Comparison of ENCODE assay signal across 21 cellular contexts in genomic region chr2:238069021-238069709, GRCh38. TPM values are rescaled to one million over a fixed set of nuclear protein-coding genes. Genes with fewer than 3 reads are reported as not detected.
DNase-seq lines count a peak whose midpoint lies in the region; ATAC-seq and TF ChIP-seq lines count a peak whose summit lies in the region.
"Had no signal": no experiment of that assay in that cellular context is flagged by ENCODE, and none has a peak within 500 bp of the region (broad histone marks: within the 10 kb centered on the region; RNA-seq: fewer than 3 reads in every experiment).

No MANE protein-coding gene starts in this region.

- no peak overlapping the region for H3K4me3 ChIP-seq in CD4-positive, CD25-positive, alpha-beta regulatory T cell (ENCODE audit: low read depth, low read length)
- H3K4me3 ChIP-seq in CD8-positive, alpha-beta memory T cell (ENCODE audit: low read length) = no peak overlapping the region

- peaks cover 58% of the 10 kb centered on the region for H3K36me3 Mint-ChIP-seq in CD4-positive, CD25-positive, alpha-beta regulatory T cell
- peaks cover 14 to 60% (median 21%) of the 10 kb centered on the region in 3 donors for H3K36me3 Mint-ChIP-seq in CD8-positive, alpha-beta memory T cell
- peaks cover 58% of the 10 kb centered on the region for H3K36me3 Mint-ChIP-seq in activated T-cell treated with anti-CD3 and anti-CD28 coated beads, Interleukin-2, amount 50 U/mL, for 4 hours (ENCODE audit: insufficient read depth)
- peaks cover 23% of the 10 kb centered on the region for H3K36me3 Mint-ChIP-seq in effector memory CD8-positive, alpha-beta T cell (ENCODE audit: insufficient read depth)

- CTCF ChIA-PET in CD8-positive, alpha-beta memory T cell (lab: Charles Lee) = no interaction called here

- POLR2A ChIA-PET in CD8-positive, alpha-beta memory T cell (lab: Charles Lee) = interaction anchor here (1.0 kb wide), 1 partner anchor 8 kb away, joined by 4 read pairs; the partner anchor contains the start of gene SCLY

- peaks cover 38% of the 10 kb centered on the region for H3K36me3 ChIP-seq in CD4-positive, CD25-positive, alpha-beta regulatory T cell (ENCODE audit: control insufficient read depth, insufficient read depth, low read length)
- peaks cover 6% of the 10 kb centered on the region for H3K36me3 ChIP-seq in CD8-positive, alpha-beta memory T cell (ENCODE audit: insufficient read depth, low read length)

- H3K4me1 Mint-ChIP-seq in CD4-positive, CD25-positive, alpha-beta regulatory T cell = peaks cover 26 to 49% (median 38%) of the 10 kb centered on the region in 4 donors
- peaks cover 35 to 70% (median 62%) of the 10 kb centered on the region in 3 donors for H3K4me1 Mint-ChIP-seq in CD8-positive, alpha-beta memory T cell
- peaks cover 53% of the 10 kb centered on the region for H3K4me1 Mint-ChIP-seq in activated T-cell treated with anti-CD3 and anti-CD28 coated beads, Interleukin-2, amount 50 U/mL, for 4 hours (ENCODE audit: low read depth)
- H3K4me1 Mint-ChIP-seq in effector memory CD8-positive, alpha-beta T cell (ENCODE audit: low read depth in 2 of 2) = peaks cover 22 to 27% of the 10 kb centered on the region in 2 donors

- no peaks in the 10 kb centered on the region for H3K9me3 ChIP-seq in CD4-positive, CD25-positive, alpha-beta regulatory T cell (ENCODE audit: control insufficient read depth in 2 of 2, low read length in 2 of 2)
- H3K9me3 ChIP-seq in CD8-positive, alpha-beta memory T cell (ENCODE audit: low read length) = no peaks in the 10 kb centered on the region

- peak overlapping the region; percentile 64 for H3K27ac ChIP-seq in CD4-positive, CD25-positive, alpha-beta regulatory T cell (ENCODE audit: insufficient read depth, low read length, poor library complexity, severe bottlenecking)
- H3K27ac ChIP-seq in CD8-positive, alpha-beta memory T cell (ENCODE audit: low read depth, low read length) = no peak overlapping the region

- H3K4me3 Mint-ChIP-seq in CD4-positive, CD25-positive, alpha-beta regulatory T cell = peak overlapping the region; percentile 42 to 74 (median 58)
- H3K4me3 Mint-ChIP-seq in CD8-positive, alpha-beta memory T cell = peak overlapping the region; percentile 33 to 76 (median 71)
- H3K4me3 Mint-ChIP-seq in activated T-cell treated with anti-CD3 and anti-CD28 coated beads, Interleukin-2, amount 50 U/mL, for 4 hours = peak overlapping the region; percentile 19
- peak overlapping the region; percentile 41 to 57 for H3K4me3 Mint-ChIP-seq in effector memory CD8-positive, alpha-beta T cell
- H3K4me3 Mint-ChIP-seq: memory B cell, natural killer cell had no signal

- H3K27me3 ChIP-seq in CD4-positive, CD25-positive, alpha-beta regulatory T cell (ENCODE audit: control insufficient read depth, insufficient read depth, low read length) = no peaks in the 10 kb centered on the region
- no peaks in the 10 kb centered on the region for H3K27me3 ChIP-seq in CD8-positive, alpha-beta memory T cell (ENCODE audit: insufficient read depth, low read length, poor library complexity, severe bottlenecking)

- H3K27ac Mint-ChIP-seq in CD4-positive, CD25-positive, alpha-beta regulatory T cell = peak overlapping the region; percentile 76 to 86 (median 85)
- H3K27ac Mint-ChIP-seq in CD8-positive, alpha-beta memory T cell = peak overlapping the region; percentile 68 to 92 (median 85)
- H3K27ac Mint-ChIP-seq in effector memory CD8-positive, alpha-beta T cell = peak overlapping the region; percentile 59 to 91
- H3K27ac Mint-ChIP-seq: memory B cell, progenitor cell of endocrine pancreas had no signal

- H3K27me3 Mint-ChIP-seq in CD4-positive, CD25-positive, alpha-beta regulatory T cell = no peaks in the 10 kb centered on the region
- no peaks in the 10 kb centered on the region for H3K27me3 Mint-ChIP-seq in CD8-positive, alpha-beta memory T cell
- H3K27me3 Mint-ChIP-seq in activated T-cell treated with anti-CD3 and anti-CD28 coated beads, Interleukin-2, amount 50 U/mL, for 4 hours (ENCODE audit: low read depth) = no peaks in the 10 kb centered on the region
- H3K27me3 Mint-ChIP-seq in effector memory CD8-positive, alpha-beta T cell = no peaks in the 10 kb centered on the region
- H3K27me3 Mint-ChIP-seq: memory B cell, progenitor cell of endocrine pancreas had no signal

- H3K9me3 Mint-ChIP-seq in CD4-positive, CD25-positive, alpha-beta regulatory T cell = peaks cover 0 to 14% (median 3%) of the 10 kb centered on the region in 7 donors
- H3K9me3 Mint-ChIP-seq in CD8-positive, alpha-beta memory T cell = no peaks in the 10 kb centered on the region
- H3K9me3 Mint-ChIP-seq in activated T-cell treated with anti-CD3 and anti-CD28 coated beads, Interleukin-2, amount 50 U/mL, for 4 hours = peaks cover 7% of the 10 kb centered on the region
- H3K9me3 Mint-ChIP-seq in effector memory CD8-positive, alpha-beta T cell = no peaks in the 10 kb centered on the region
- H3K9me3 Mint-ChIP-seq: memory B cell, natural killer cell had no signal

- DNase-seq in CD4-positive, CD25-positive, alpha-beta regulatory T cell = no peak
- peak in 2 of 5 donors; percentile 26 to 33 for DNase-seq in CD8-positive, alpha-beta memory T cell
- DNase-seq in activated T-cell treated with anti-CD3 and anti-CD28 coated beads, Interleukin-2, amount 50 U/mL, for 4 hours = no peak
- DNase-seq in effector memory CD8-positive, alpha-beta T cell = no peak
- no peak for DNase-seq in activated CD4-positive, CD25-positive, alpha-beta regulatory T cell treated with anti-CD3 and anti-CD28 coated beads, Interleukin-2, amount 50 U/mL, for 72 hours
- DNase-seq in cerebellar cortex (ENCODE audit: low spot score) = no peak
- DNase-seq: activated CD4-positive, CD25-positive, alpha-beta regulatory T cell; Calu3; cortex of kidney; Karpas-422; natural killer cell; NCI-H1105 treated with DMSO at 0.1 percent for 48 hours; OCI-M1; SHP77 treated with DMSO at 0.1 percent for 48 hours; small intestine; stimulated activated CD8-positive, alpha-beta memory T cell treated with anti-CD3 and anti-CD28 coated beads, Interleukin-4, amount 100 ng/mL, for 48 hours had no signal

- peaks cover 25% of the 10 kb centered on the region for H3K4me1 ChIP-seq in CD4-positive, CD25-positive, alpha-beta regulatory T cell (ENCODE audit: control insufficient read depth, insufficient read depth, low read length, poor library complexity, severe bottlenecking)
- H3K4me1 ChIP-seq in CD8-positive, alpha-beta memory T cell (ENCODE audit: insufficient read depth, low read length) = peaks cover 33% of the 10 kb centered on the region

- ATAC-seq in CD4-positive, CD25-positive, alpha-beta regulatory T cell (ENCODE audit: low read depth in 2 of 2) = peak in 1 of 2 donors; percentile 37
- no peak for ATAC-seq in activated T-cell treated with anti-CD3 and anti-CD28 coated beads, Interleukin-2, amount 50 U/mL, for 4 hours
- ATAC-seq in effector memory CD8-positive, alpha-beta T cell (replicated peaks) = peak; percentile 70
- ATAC-seq in SK-N-SH treated with all-trans-retinoic acid at 6 μM for 48 hours (no peak), HG02973 (IDR thresholded peaks at IDR 0.05; ENCODE audit: unreplicated experiment) (no peak)

TF ChIP-seq in SK-N-SH treated with all-trans-retinoic acid at 6 μM for 48 hours, 23 proteins besides CTCF, POLR2A, EP300 and RAD21 (continues in another document):
- no peak for TF ChIP-seq TSHZ2 (CRISPR knock-in tag; IDR thresholded peaks at IDR 0.05)
- TF ChIP-seq ZFP30 (CRISPR knock-in tag; IDR thresholded peaks at IDR 0.05) = no peak
- no peak for TF ChIP-seq ZNF565 (CRISPR knock-in tag; conservative IDR thresholded peaks at IDR 0.05; ENCODE audit: low read depth)
- no peak for TF ChIP-seq ZFP3 (CRISPR knock-in tag; IDR thresholded peaks at IDR 0.05)

RNA-seq across cellular contexts. Expression of gene SCLY, which starts 8.4 kb away (rescaled TPM):
- total RNA-seq in CD4-positive, CD25-positive, alpha-beta regulatory T cell = 16.0 TPM
- 10 to 100 TPM; 10.3 to 17.8 (median 13.5) TPM for polyA plus RNA-seq in CD4-positive, CD25-positive, alpha-beta regulatory T cell
- total RNA-seq in CD8-positive, alpha-beta memory T cell = 10 to 100 TPM; 64.8 to 70.5 TPM
- polyA plus RNA-seq in CD8-positive, alpha-beta memory T cell = 16.1 TPM
- total RNA-seq in activated T-cell treated with anti-CD3 and anti-CD28 coated beads, Interleukin-2, amount 50 U/mL, for 4 hours = 10 to 100 TPM; 46.4 to 63.5 (median 60.1) TPM

RNA-seq across cellular contexts. Expression of gene ESPNL, which starts 31.0 kb away (rescaled TPM):
- total RNA-seq in CD4-positive, CD25-positive, alpha-beta regulatory T cell = not detected
- polyA plus RNA-seq in CD4-positive, CD25-positive, alpha-beta regulatory T cell = not detected
- not detected for total RNA-seq in CD8-positive, alpha-beta memory T cell
- not detected for polyA plus RNA-seq in CD8-positive, alpha-beta memory T cell
- under 1 TPM; 0.08 to 0.35 (median 0.14) TPM for total RNA-seq in activated T-cell treated with anti-CD3 and anti-CD28 coated beads, Interleukin-2, amount 50 U/mL, for 4 hours
- total RNA-seq: endothelial cell of umbilical vein, natural killer cell had no signal
- polyA plus RNA-seq: endothelial cell of umbilical vein had no signal

Comparison
In these comparisons a context has a peak if more than half of its experiments do, and no peak if none do; other contexts are left out.
1. H3K4me3 Mint-ChIP-seq: peak in every context shown above with its lines; median percentile 71 in CD8-positive, alpha-beta memory T cell; 58 in CD4-positive, CD25-positive, alpha-beta regulatory T cell; 49 in effector memory CD8-positive, alpha-beta T cell; 19 in activated T-cell treated with anti-CD3 and anti-CD28 coated beads, Interleukin-2, amount 50 U/mL, for 4 hours.